In genomic region chr2:15929008-15929407, GRCh38 we compare ENCODE assay signal across 5 cellular contexts. TPM values are rescaled to one million over a fixed set of nuclear protein-coding genes. Genes with fewer than 3 reads are reported as not detected.
"Had no signal": no experiment of that assay in that cellular context is flagged by ENCODE, and none has a peak within 500 bp of the region (broad histone marks: within the 10 kb centered on the region; RNA-seq: fewer than 3 reads in every experiment).

No MANE protein-coding gene starts in this region.

RNA-seq across cellular contexts. Expression of gene MYCN, which starts 11.3 kb away (rescaled TPM):
- total RNA-seq: natural killer cell treated with Interleukin-12 subunit alpha and Interleukin-12 subunit beta and Interleukin-15 and Interleukin-18, amount 100 ng/mL, for 72 hours; osteoblast; renal cortical epithelial cell had no signal
- polyA plus RNA-seq: naive thymus-derived CD4-positive, alpha-beta T cell; naive thymus-derived CD8-positive, alpha-beta T cell had no signal
